18 cellular contexts compared by ENCODE assay signal in the genomic region with DNA sequence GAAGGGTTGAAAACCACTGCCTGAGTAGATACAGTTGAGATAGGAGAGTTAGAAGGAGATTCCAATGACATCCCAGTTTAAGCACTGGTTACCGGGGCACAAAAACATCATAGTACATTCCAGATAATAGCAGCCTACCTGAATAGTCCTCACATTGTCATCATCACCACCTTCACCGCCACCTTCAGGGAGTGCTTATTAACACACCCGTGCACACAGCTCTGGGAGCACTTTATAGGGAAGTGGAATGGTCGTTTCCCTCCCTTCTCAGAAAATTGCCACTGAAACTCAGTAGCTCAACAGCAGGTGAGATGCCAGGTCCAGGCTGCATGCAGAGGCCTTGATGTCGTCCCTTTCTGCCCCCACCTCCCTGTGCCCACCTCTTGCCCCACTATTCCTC. TPM values are rescaled to one million over a fixed set of nuclear protein-coding genes. Genes with fewer than 3 reads are reported as not detected.
DNase-seq lines count a peak whose midpoint lies in the region; ATAC-seq and TF ChIP-seq lines count a peak whose summit lies in the region.
"Had no signal": no experiment of that assay in that cellular context is flagged by ENCODE, and none has a peak within 500 bp of the region (broad histone marks: within the 10 kb centered on the region; RNA-seq: fewer than 3 reads in every experiment).

No MANE protein-coding gene starts in this region.

- no peak overlapping the region for H3K27ac ChIP-seq in endodermal cell (ENCODE audit: low read depth, low read length)
- H3K27ac ChIP-seq in colonic mucosa = no peak overlapping the region
- H3K27ac ChIP-seq: left ventricle myocardium inferior, sigmoid colon, SJCRH30 had no signal

- TF ChIP-seq RAD21 in Ishikawa (IDR thresholded peaks at IDR 0.05; ENCODE audit: low read depth) = peak; percentile 9; the same call in 1 of the 2 replicates

- no peaks in the 10 kb centered on the region for H3K4me1 ChIP-seq in endodermal cell (ENCODE audit: control insufficient read depth, insufficient read depth, low read length)
- H3K4me1 ChIP-seq in colonic mucosa = no peaks in the 10 kb centered on the region
- H3K4me1 ChIP-seq: BE2C, left ventricle myocardium inferior, sigmoid colon, SJCRH30 had no signal

- H3K36me3 ChIP-seq in endodermal cell (ENCODE audit: control insufficient read depth, insufficient read depth, low read length) = no peaks in the 10 kb centered on the region
- H3K36me3 ChIP-seq in colonic mucosa = no peaks in the 10 kb centered on the region
- H3K36me3 ChIP-seq: BE2C, left ventricle myocardium inferior, sigmoid colon, SJCRH30 had no signal

- intact Hi-C loops in colonic mucosa (cut with DNase I) = no loop called here

- TF ChIP-seq EP300 in Ishikawa (IDR thresholded peaks at IDR 0.05; ENCODE audit: borderline replicate concordance) = no peak

- no peaks in the 10 kb centered on the region for H3K9me3 Mint-ChIP-seq in endodermal cell
- H3K9me3 Mint-ChIP-seq: activated naive CD4-positive, alpha-beta T cell treated with anti-CD3 and anti-CD28 coated beads, Interleukin-2, amount 50 U/mL, for 72 hours; nephron had no signal

- H3K9me3 ChIP-seq in endodermal cell (ENCODE audit: control insufficient read depth, low read length) (no peaks in the 10 kb centered on the region), colonic mucosa (no peaks in the 10 kb centered on the region)
- H3K9me3 ChIP-seq: BE2C, left ventricle myocardium inferior, sigmoid colon, SJCRH30 had no signal

- no peak for ATAC-seq in omental fat pad (ENCODE audit: low FRiP score)
- ATAC-seq: activated naive CD4-positive, alpha-beta T cell treated with anti-CD3 and anti-CD28 coated beads, Interleukin-2, amount 50 U/mL, for 72 hours had no signal

- no peak overlapping the region for H3K4me3 ChIP-seq in endodermal cell (ENCODE audit: low read length)
- no peak overlapping the region for H3K4me3 ChIP-seq in colonic mucosa
- H3K4me3 ChIP-seq: left ventricle myocardium inferior, sigmoid colon, SJCRH30 had no signal

- no peak overlapping the region for H3K9ac ChIP-seq in endodermal cell (ENCODE audit: extremely low read depth, low read length, poor library complexity, severe bottlenecking)
- H3K9ac ChIP-seq in colonic mucosa (ENCODE audit: low read depth in 2 of 2, low read length in 2 of 2) = no peak overlapping the region

- TF ChIP-seq CTCF in GM12873 (IDR thresholded peaks at IDR 0.05; ENCODE audit: insufficient read depth, low read depth, low read length, missing control alignments) = peak; percentile 17
- TF ChIP-seq CTCF in endodermal cell (conservative IDR thresholded peaks at IDR 0.05) = peak; percentile 50
- TF ChIP-seq CTCF in omental fat pad (IDR thresholded peaks at IDR 0.05) = no peak
- TF ChIP-seq CTCF in colonic mucosa (IDR thresholded peaks at IDR 0.05) = no peak

- peaks cover 2% of the 10 kb centered on the region for H3K27me3 Mint-ChIP-seq in endodermal cell (ENCODE audit: insufficient read depth)

- no peaks in the 10 kb centered on the region for H3K4me1 Mint-ChIP-seq in endodermal cell

- DNase-seq in COR-L47 (lab: John Stamatoyannopoulos, UW) (peak; percentile 3), endodermal cell (peak; percentile 71), DMS114 treated with DMSO at 0.1 percent for 48 hours (lab: John Stamatoyannopoulos, UW; ENCODE audit: unreplicated experiment) (no peak), omental fat pad (ENCODE audit: low spot score) (no peak), colonic mucosa (no peak), T-helper 1 cell (no peak)
- DNase-seq: BE2C, EL, left ventricle myocardium inferior, NCI-H1092 treated with DMSO at 0.1 percent for 48 hours, NCI-H510A treated with DMSO at 0.1 percent for 48 hours, sigmoid colon, SJCRH30 had no signal

- H3K27me3 ChIP-seq in endodermal cell (ENCODE audit: control insufficient read depth, insufficient read depth, low read length, poor library complexity, severe bottlenecking) (peaks cover 8% of the 10 kb centered on the region), colonic mucosa (no peaks in the 10 kb centered on the region)
- H3K27me3 ChIP-seq: BE2C, sigmoid colon, SJCRH30 had no signal

- no peak overlapping the region for H3K27ac Mint-ChIP-seq in endodermal cell
- H3K27ac Mint-ChIP-seq: activated naive CD4-positive, alpha-beta T cell treated with anti-CD3 and anti-CD28 coated beads, Interleukin-2, amount 50 U/mL, for 72 hours had no signal

- H3K36me3 Mint-ChIP-seq in endodermal cell (ENCODE audit: low read depth) = no peaks in the 10 kb centered on the region
- H3K36me3 Mint-ChIP-seq: activated naive CD4-positive, alpha-beta T cell treated with anti-CD3 and anti-CD28 coated beads, Interleukin-2, amount 50 U/mL, for 72 hours had no signal

- whole genome bisulfite sequencing in endodermal cell (ENCODE audit: insufficient coverage in 1 of 2, insufficient read length in 1 of 2), 2 experiments = 67% methylated on average over 5 of the region's 5 CpGs; no CpG with 5 or more reads in 1 of the 2 experiments

- no peak overlapping the region for H3K4me3 Mint-ChIP-seq in endodermal cell
- H3K4me3 Mint-ChIP-seq: nephron had no signal

TF ChIP-seq in Ishikawa, 13 proteins besides CTCF, POLR2A, EP300 and RAD21:
- TF ChIP-seq CEBPB (IDR thresholded peaks at IDR 0.05) (no peak), TCF12 (IDR thresholded peaks at IDR 0.05; ENCODE audit: low read depth) (no peak), FOXM1 (IDR thresholded peaks at IDR 0.05; ENCODE audit: borderline replicate concordance, low read depth) (no peak)
- TF ChIP-seq, protein P1, sequence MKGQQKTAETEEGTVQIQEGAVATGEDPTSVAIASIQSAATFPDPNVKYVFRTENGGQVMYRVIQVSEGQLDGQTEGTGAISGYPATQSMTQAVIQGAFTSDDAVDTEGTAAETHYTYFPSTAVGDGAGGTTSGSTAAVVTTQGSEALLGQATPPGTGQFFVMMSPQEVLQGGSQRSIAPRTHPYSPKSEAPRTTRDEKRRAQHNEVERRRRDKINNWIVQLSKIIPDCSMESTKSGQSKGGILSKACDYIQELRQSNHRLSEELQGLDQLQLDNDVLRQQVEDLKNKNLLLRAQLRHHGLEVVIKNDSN (IDR thresholded peaks at IDR 0.05) = no peak

RNA-seq across cellular contexts. Expression of a gene that starts 8.2 kb away (rescaled TPM):
- total RNA-seq in endodermal cell = not detected
- polyA plus RNA-seq in endodermal cell (2013, experiment 1 of 2) = not detected
- polyA plus RNA-seq in endodermal cell (2013, experiment 2 of 2) = not detected
- total RNA-seq in omental fat pad = 1 to 10 TPM in 2 of 4 donors, under 1 TPM in 1, not detected in 1; 0.36 to 2.0 (median 1.1) TPM
- total RNA-seq in colonic mucosa = not detected
- total RNA-seq: activated naive CD4-positive, alpha-beta T cell treated with anti-CD3 and anti-CD28 coated beads, Interleukin-2, amount 50 U/mL, for 72 hours; cardiac septum; left ventricle myocardium inferior; sigmoid colon; SJCRH30 had no signal

Comparison
In these comparisons a context has a peak if more than half of its experiments do, and no peak if none do; other contexts are left out.
1. DNase-seq: peak in COR-L47 (single experiment) and endodermal cell (single experiment); none in DMS114 treated with DMSO at 0.1 percent for 48 hours (single experiment), omental fat pad (single experiment), colonic mucosa (single experiment) and T-helper 1 cell (0 of 5).
2. CTCF ChIP-seq: peak in GM12873 (single experiment) and endodermal cell (single experiment); none in omental fat pad (0 of 3) and colonic mucosa (single experiment).